Comparison of ENCODE assay signal across 17 cellular contexts in genomic region chr2:113050921-113051895, GRCh38. TPM values are rescaled to one million over a fixed set of nuclear protein-coding genes. Genes with fewer than 3 reads are reported as not detected.
DNase-seq lines count a peak whose midpoint lies in the region; ATAC-seq and TF ChIP-seq lines count a peak whose summit lies in the region.
"Had no signal": no experiment of that assay in that cellular context is flagged by ENCODE, and none has a peak within 500 bp of the region (broad histone marks: within the 10 kb centered on the region; RNA-seq: fewer than 3 reads in every experiment).

No MANE protein-coding gene starts in this region.

- H3K4me2 ChIP-seq in DND-41 (ENCODE audit: insufficient read depth, low read length) (no peak overlapping the region), neuronal stem cell (ENCODE audit: insufficient read depth, low read length, poor library complexity, severe bottlenecking) (no peak overlapping the region)

- no peak overlapping the region for H4K91ac ChIP-seq in neuronal stem cell (ENCODE audit: low read depth, low read length, poor library complexity)

- no peak overlapping the region for H3K27ac Mint-ChIP-seq in HFFc6
- no peak overlapping the region for H3K27ac Mint-ChIP-seq in activated naive CD4-positive, alpha-beta T cell treated with anti-CD3 and anti-CD28 coated beads, Interleukin-2, amount 50 U/mL, for 72 hours
- H3K27ac Mint-ChIP-seq: CD4-positive, CD25-positive, alpha-beta regulatory T cell had no signal

- no peaks in the 10 kb centered on the region for H3K79me2 ChIP-seq in DND-41 (ENCODE audit: insufficient read depth, low read length)

- H3K79me1 ChIP-seq in neuronal stem cell (ENCODE audit: low read depth, low read length) = no peaks in the 10 kb centered on the region

- no peak overlapping the region for H2BK15ac ChIP-seq in neuronal stem cell (ENCODE audit: low read length)

- no peak overlapping the region for H3K4me3 Mint-ChIP-seq in HFFc6
- H3K4me3 Mint-ChIP-seq: CD4-positive, CD25-positive, alpha-beta regulatory T cell had no signal

- ATAC-seq in DND-41 (ENCODE audit: insufficient read depth, low read depth) (no peak), foreskin keratinocyte (no peak)
- ATAC-seq in activated naive CD4-positive, alpha-beta T cell treated with anti-CD3 and anti-CD28 coated beads, Interleukin-2, amount 50 U/mL, for 72 hours = no peak

- H3K36me3 Mint-ChIP-seq in HFFc6 (ENCODE audit: low read depth) = peaks cover 9% of the 10 kb centered on the region
- peaks cover 23 to 30% of the 10 kb centered on the region in 2 donors for H3K36me3 Mint-ChIP-seq in activated naive CD4-positive, alpha-beta T cell treated with anti-CD3 and anti-CD28 coated beads, Interleukin-2, amount 50 U/mL, for 72 hours

- peak; percentile 27 for TF ChIP-seq CTCF in DND-41 (IDR thresholded peaks at IDR 0.05; ENCODE audit: borderline replicate concordance, extremely low read depth, low read length, poor library complexity, severe bottlenecking)
- peak; percentile 27; the same call in 1 of the 2 replicates for TF ChIP-seq CTCF in HFFc6 (IDR thresholded peaks at IDR 0.05)
- peak; percentile 7 for TF ChIP-seq CTCF in foreskin keratinocyte (conservative IDR thresholded peaks at IDR 0.05)

- H2BK120ac ChIP-seq in neuronal stem cell (ENCODE audit: low read depth, low read length) = no peak overlapping the region

- H3K9me3 Mint-ChIP-seq in HFFc6 = peaks cover 25% of the 10 kb centered on the region
- peaks cover 24 to 34% of the 10 kb centered on the region in 2 donors for H3K9me3 Mint-ChIP-seq in activated naive CD4-positive, alpha-beta T cell treated with anti-CD3 and anti-CD28 coated beads, Interleukin-2, amount 50 U/mL, for 72 hours

- H3K9ac ChIP-seq in DND-41 (ENCODE audit: low read depth, low read length) = no peak overlapping the region
- peak overlapping the region; percentile 3 for H3K9ac ChIP-seq in neuronal stem cell (ENCODE audit: low read depth, low read length, poor library complexity)
- H3K9ac ChIP-seq: GM23248 had no signal

- H2BK12ac ChIP-seq in neuronal stem cell (ENCODE audit: low read length) = no peak overlapping the region

- WGBS in neuronal stem cell (ENCODE audit: extremely low coverage in 2 of 2, insufficient read length in 2 of 2, insufficient replicate concordance in 1 of 2), 2 donors = no CpG with 5 or more reads among the region's 38 CpGs

- H3K18ac ChIP-seq in neuronal stem cell (ENCODE audit: low read length) = peak overlapping the region; percentile 8

- H3K27ac ChIP-seq in DND-41 (ENCODE audit: low read length) (no peak overlapping the region), foreskin keratinocyte (no peak overlapping the region), neuronal stem cell (replicated peaks; ENCODE audit: low read length) (no peak overlapping the region)
- H3K27ac ChIP-seq: GM23248 had no signal

- no peaks in the 10 kb centered on the region for H4K20me1 ChIP-seq in DND-41 (ENCODE audit: insufficient read depth, low read length)

- H3K4me1 Mint-ChIP-seq in HFFc6 (ENCODE audit: low read depth) = no peaks in the 10 kb centered on the region
- H3K4me1 Mint-ChIP-seq: CD4-positive, CD25-positive, alpha-beta regulatory T cell had no signal

- H3K23ac ChIP-seq in neuronal stem cell (ENCODE audit: low read depth, low read length, poor library complexity) = peak overlapping the region; percentile 70

- H2AK5ac ChIP-seq in neuronal stem cell (ENCODE audit: low read depth, low read length) = peak overlapping the region; percentile 45

- H3K27me3 Mint-ChIP-seq in HFFc6 (ENCODE audit: insufficient read depth) = peaks cover 13% of the 10 kb centered on the region

- H3K4me1 ChIP-seq in DND-41 (ENCODE audit: insufficient read depth, low read length) (no peaks in the 10 kb centered on the region), foreskin keratinocyte (no peaks in the 10 kb centered on the region), neuronal stem cell (ENCODE audit: control insufficient read depth in 2 of 2, insufficient read depth in 1 of 2, low read depth in 1 of 2, low read length in 2 of 2) (no peaks in the 10 kb centered on the region)

- no peak overlapping the region for H4K8ac ChIP-seq in neuronal stem cell (ENCODE audit: low read depth, low read length)

- H3K9me3 ChIP-seq in DND-41 (ENCODE audit: insufficient read depth, low read length, severe bottlenecking) (peaks cover 5% of the 10 kb centered on the region), neuronal stem cell (replicated peaks in 1 of 2; ENCODE audit: control insufficient read depth in 2 of 2, insufficient read depth in 1 of 2, low read depth in 1 of 2, low read length in 2 of 2) (peaks cover 0 to 4% of the 10 kb centered on the region in 2 donors)

- H2AFZ ChIP-seq in DND-41 (ENCODE audit: low read depth, low read length) (no peak overlapping the region), neuronal stem cell (ENCODE audit: low read length) (no peak overlapping the region)
- H2AFZ ChIP-seq: GM23248 had no signal

- H3K4me3 ChIP-seq in DND-41 (ENCODE audit: low read depth in 1 of 2, low read length in 2 of 2) (no peak overlapping the region), neuronal stem cell (ENCODE audit: low read length in 2 of 2) (no peak overlapping the region)
- H3K4me3 ChIP-seq: GM23248 had no signal

- H3K14ac ChIP-seq in neuronal stem cell (ENCODE audit: low read length) = no peak overlapping the region

- H2BK5ac ChIP-seq in neuronal stem cell (ENCODE audit: low read length) = no peak overlapping the region

- DNase-seq in DND-41 = no peak
- no peak for DNase-seq in HFFc6
- no peak for DNase-seq in foreskin keratinocyte
- no peak for DNase-seq in neuronal stem cell (ENCODE audit: low spot score)
- DNase-seq in activated naive CD4-positive, alpha-beta T cell treated with anti-CD3 and anti-CD28 coated beads, Interleukin-2, amount 50 U/mL, for 72 hours (ENCODE audit: low spot score in 2 of 2) = no peak
- no peak for DNase-seq in stimulated activated CD4-positive, alpha-beta T cell treated with anti-CD3 and anti-CD28 coated beads, Interleukin-4, amount 100 ng/mL, for 1 hour
- DNase-seq in stimulated activated CD4-positive, alpha-beta T cell treated with anti-CD3 and anti-CD28 coated beads, Interleukin-4, amount 100 ng/mL, for 24 hours = no peak
- DNase-seq: ACHN; CD4-positive, CD25-positive, alpha-beta regulatory T cell; GM23248; KG1; NCI-H1092 treated with DMSO at 0.1 percent for 48 hours; NCI-H1694 treated with DMSO at 0.1 percent for 48 hours; NCI-H446 treated with DMSO at 0.1 percent for 48 hours; NCI-H82; RPMI8226 had no signal

- H3K27me3 ChIP-seq in DND-41 (ENCODE audit: insufficient read depth, low read length, poor library complexity) (no peaks in the 10 kb centered on the region), foreskin keratinocyte (no peaks in the 10 kb centered on the region), neuronal stem cell (ENCODE audit: control insufficient read depth in 3 of 3, insufficient read depth in 3 of 3, low read depth in 1 of 3, low read length in 3 of 3) (no peaks in the 10 kb centered on the region)

- H3K4ac ChIP-seq in neuronal stem cell (ENCODE audit: low read length) = no peak overlapping the region

- H3K36me3 ChIP-seq in DND-41 (ENCODE audit: insufficient read depth, low read length) (no peaks in the 10 kb centered on the region), neuronal stem cell (replicated peaks in 1 of 2; ENCODE audit: control insufficient read depth in 2 of 2, insufficient read depth in 2 of 2, low read length in 2 of 2) (no peaks in the 10 kb centered on the region)

RNA-seq across cellular contexts. Expression of gene IL36B, which starts 1.5 kb away (rescaled TPM):
- not detected for total RNA-seq in HFFc6 (2021; fragmentation: NEBNext Ultra II Directional; extraction: Animal tissue kit (Norgen Biotek cat#: 25700))
- total RNA-seq in foreskin keratinocyte = not detected in 2 replicates
- polyA plus RNA-seq in foreskin keratinocyte = not detected in 2 replicates
- not detected for polyA plus RNA-seq in neuronal stem cell (2013, experiment 1 of 2)
- not detected for polyA plus RNA-seq in neuronal stem cell (2013, experiment 2 of 2)
- total RNA-seq in activated naive CD4-positive, alpha-beta T cell treated with anti-CD3 and anti-CD28 coated beads, Interleukin-2, amount 50 U/mL, for 72 hours = not detected
- total RNA-seq: CD4-positive, CD25-positive, alpha-beta regulatory T cell; GM23248; M059J had no signal
- polyA plus RNA-seq: CD4-positive, CD25-positive, alpha-beta regulatory T cell; GM23248 had no signal

RNA-seq across cellular contexts. Expression of gene IL36RN, which starts 7.8 kb away (rescaled TPM):
- total RNA-seq in HFFc6 (2021; fragmentation: NEBNext Ultra II Directional; extraction: Animal tissue kit (Norgen Biotek cat#: 25700)) = not detected
- total RNA-seq in foreskin keratinocyte = 0.67 and 0.88 TPM in 2 replicates
- polyA plus RNA-seq in foreskin keratinocyte = 0.50 and 0.60 TPM in 2 replicates
- 0.01 TPM for polyA plus RNA-seq in neuronal stem cell (2013, experiment 1 of 2)
- not detected for polyA plus RNA-seq in neuronal stem cell (2013, experiment 2 of 2)
- total RNA-seq in activated naive CD4-positive, alpha-beta T cell treated with anti-CD3 and anti-CD28 coated beads, Interleukin-2, amount 50 U/mL, for 72 hours = not detected
- total RNA-seq: CD4-positive, CD25-positive, alpha-beta regulatory T cell; GM23248; M059J had no signal
- polyA plus RNA-seq: CD4-positive, CD25-positive, alpha-beta regulatory T cell; GM23248 had no signal

RNA-seq across cellular contexts. Expression of gene IL1F10, which starts 16.6 kb away (rescaled TPM):
- total RNA-seq in HFFc6 (2021; fragmentation: NEBNext Ultra II Directional; extraction: Animal tissue kit (Norgen Biotek cat#: 25700)) = not detected
- total RNA-seq in foreskin keratinocyte = not detected in 2 replicates
- 0.12 TPM in 1 of 2 replicates, not detected in the other for polyA plus RNA-seq in foreskin keratinocyte
- polyA plus RNA-seq in neuronal stem cell (2013, experiment 1 of 2) = not detected
- polyA plus RNA-seq in neuronal stem cell (2013, experiment 2 of 2) = not detected
- total RNA-seq in activated naive CD4-positive, alpha-beta T cell treated with anti-CD3 and anti-CD28 coated beads, Interleukin-2, amount 50 U/mL, for 72 hours = not detected
- total RNA-seq: CD4-positive, CD25-positive, alpha-beta regulatory T cell; GM23248; M059J had no signal
- polyA plus RNA-seq: CD4-positive, CD25-positive, alpha-beta regulatory T cell; GM23248 had no signal

RNA-seq across cellular contexts. Expression of gene IL36A, which starts 45.9 kb away (rescaled TPM):
- not detected for total RNA-seq in HFFc6 (2021; fragmentation: NEBNext Ultra II Directional; extraction: Animal tissue kit (Norgen Biotek cat#: 25700))
- not detected in 2 replicates for total RNA-seq in foreskin keratinocyte
- polyA plus RNA-seq in foreskin keratinocyte = not detected in 2 replicates
- not detected for polyA plus RNA-seq in neuronal stem cell (2013, experiment 1 of 2)
- polyA plus RNA-seq in neuronal stem cell (2013, experiment 2 of 2) = not detected
- total RNA-seq in activated naive CD4-positive, alpha-beta T cell treated with anti-CD3 and anti-CD28 coated beads, Interleukin-2, amount 50 U/mL, for 72 hours = not detected
- total RNA-seq: CD4-positive, CD25-positive, alpha-beta regulatory T cell; GM23248; M059J had no signal
- polyA plus RNA-seq: GM23248 had no signal
